In the genomic region with DNA sequence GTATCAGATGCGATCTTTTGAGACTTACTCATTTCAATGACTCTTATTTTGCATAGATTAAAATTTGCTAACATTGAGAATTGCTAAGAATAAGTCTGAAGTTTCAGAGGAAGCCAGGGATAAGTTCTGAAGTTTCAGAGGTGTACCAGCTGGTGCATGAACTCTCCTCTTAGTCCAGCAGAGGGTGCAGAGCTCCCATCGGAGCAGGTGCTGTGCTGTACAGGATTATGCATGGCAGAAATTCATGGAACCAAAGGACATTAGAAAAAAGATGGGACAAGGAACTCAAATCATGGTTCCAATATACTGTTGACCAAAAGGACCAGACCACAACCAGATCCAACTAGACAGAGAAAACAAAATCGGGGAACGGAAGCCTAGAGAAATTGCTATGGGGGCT, we compare ENCODE assay signal across 8 cellular contexts. TPM values are rescaled to one million over a fixed set of nuclear protein-coding genes. Genes with fewer than 3 reads are reported as not detected.
DNase-seq lines count a peak whose midpoint lies in the region; ATAC-seq and TF ChIP-seq lines count a peak whose summit lies in the region.

No MANE protein-coding gene starts in this region.

- no peaks in the 10 kb centered on the region for H3K27me3 ChIP-seq in WERI-Rb-1 (ENCODE audit: insufficient read depth, low read depth, severe bottlenecking)
- no peaks in the 10 kb centered on the region for H3K27me3 ChIP-seq in ascending aorta
- no peaks in the 10 kb centered on the region for H3K27me3 ChIP-seq in right atrium auricular region

- ATAC-seq in stimulated activated naive B cell treated with anti-CD40 and anti-IgM and Interleukin-4, amounts not matched to agents 10 μg/mL and 1 μg/mL and 100 μg/mL, for 72 hours (replicated peaks), result no peak
- ATAC-seq in activated T-cell treated with anti-CD3 and anti-CD28 coated beads, Interleukin-2, amount 50 U/mL, for 72 hours (replicated peaks in 1 of 2), result no peak

- H3K9me3 ChIP-seq in WERI-Rb-1 (ENCODE audit: severe bottlenecking), result no peaks in the 10 kb centered on the region
- H3K9me3 ChIP-seq in ascending aorta, result no peaks in the 10 kb centered on the region
- H3K9me3 ChIP-seq in right atrium auricular region, result no peaks in the 10 kb centered on the region

- peaks cover 6% of the 10 kb centered on the region for H3K27me3 Mint-ChIP-seq in neural crest cell (ENCODE audit: low read depth)
- H3K27me3 Mint-ChIP-seq in stimulated activated naive B cell treated with anti-CD40 and anti-IgM and Interleukin-4, amounts not matched to agents 10 μg/mL and 1 μg/mL and 100 μg/mL, for 72 hours, result no peaks in the 10 kb centered on the region
- H3K27me3 Mint-ChIP-seq in activated T-cell treated with anti-CD3 and anti-CD28 coated beads, Interleukin-2, amount 50 U/mL, for 72 hours (ENCODE audit: low read depth), result peaks cover under 1% of the 10 kb centered on the region

- H3K4me3 Mint-ChIP-seq in neural crest cell, result no peak overlapping the region
- no peak overlapping the region for H3K4me3 Mint-ChIP-seq in stimulated activated naive B cell treated with anti-CD40 and anti-IgM and Interleukin-4, amounts not matched to agents 10 μg/mL and 1 μg/mL and 100 μg/mL, for 72 hours
- no peak overlapping the region for H3K4me3 Mint-ChIP-seq in activated T-cell treated with anti-CD3 and anti-CD28 coated beads, Interleukin-2, amount 50 U/mL, for 72 hours

- H3K27ac Mint-ChIP-seq in neural crest cell (ENCODE audit: unreplicated experiment), result no peak overlapping the region
- no peak overlapping the region for H3K27ac Mint-ChIP-seq in stimulated activated naive B cell treated with anti-CD40 and anti-IgM and Interleukin-4, amounts not matched to agents 10 μg/mL and 1 μg/mL and 100 μg/mL, for 72 hours
- no peak overlapping the region for H3K27ac Mint-ChIP-seq in activated T-cell treated with anti-CD3 and anti-CD28 coated beads, Interleukin-2, amount 50 U/mL, for 72 hours

- H3K9me3 Mint-ChIP-seq in neural crest cell, result peaks cover 5% of the 10 kb centered on the region
- no peaks in the 10 kb centered on the region for H3K9me3 Mint-ChIP-seq in stimulated activated naive B cell treated with anti-CD40 and anti-IgM and Interleukin-4, amounts not matched to agents 10 μg/mL and 1 μg/mL and 100 μg/mL, for 72 hours
- no peaks in the 10 kb centered on the region for H3K9me3 Mint-ChIP-seq in activated T-cell treated with anti-CD3 and anti-CD28 coated beads, Interleukin-2, amount 50 U/mL, for 72 hours

- H3K36me3 ChIP-seq in WERI-Rb-1, result no peaks in the 10 kb centered on the region
- H3K36me3 ChIP-seq in ascending aorta, result no peaks in the 10 kb centered on the region
- no peaks in the 10 kb centered on the region for H3K36me3 ChIP-seq in right atrium auricular region

- no peaks in the 10 kb centered on the region for H3K4me1 Mint-ChIP-seq in neural crest cell
- no peaks in the 10 kb centered on the region for H3K4me1 Mint-ChIP-seq in stimulated activated naive B cell treated with anti-CD40 and anti-IgM and Interleukin-4, amounts not matched to agents 10 μg/mL and 1 μg/mL and 100 μg/mL, for 72 hours
- no peaks in the 10 kb centered on the region for H3K4me1 Mint-ChIP-seq in activated T-cell treated with anti-CD3 and anti-CD28 coated beads, Interleukin-2, amount 50 U/mL, for 72 hours (ENCODE audit: low read depth)

- no peak overlapping the region for H3K27ac ChIP-seq in WERI-Rb-1
- H3K27ac ChIP-seq in ascending aorta, result no peak overlapping the region
- no peak overlapping the region for H3K27ac ChIP-seq in right atrium auricular region

- no peak for TF ChIP-seq EP300 in Ishikawa (IDR thresholded peaks at IDR 0.05; ENCODE audit: borderline replicate concordance)

- DNase-seq in WERI-Rb-1 (peak; percentile 57), neural crest cell (ENCODE audit: low read depth, low spot score) (no peak), ascending aorta (ENCODE audit: low spot score in 2 of 2) (no peak), right atrium auricular region (ENCODE audit: low spot score) (no peak)
- DNase-seq in stimulated activated naive B cell treated with anti-CD40 and anti-IgM and Interleukin-4, amounts not matched to agents 10 μg/mL and 1 μg/mL and 100 μg/mL, for 72 hours, result no peak
- DNase-seq in activated T-cell treated with anti-CD3 and anti-CD28 coated beads, Interleukin-2, amount 50 U/mL, for 72 hours, result no peak

- intact Hi-C loops in ascending aorta (cut with DNase I), result no loop called here

- TF ChIP-seq CTCF in GM12873 (IDR thresholded peaks at IDR 0.05; ENCODE audit: insufficient read depth, low read depth, low read length, missing control alignments), result peak; percentile 43
- TF ChIP-seq CTCF in WERI-Rb-1 (IDR thresholded peaks at IDR 0.05; ENCODE audit: low read depth, low read length), result peak; percentile 76
- TF ChIP-seq CTCF in neural crest cell (conservative IDR thresholded peaks at IDR 0.05), result peak; percentile 55
- peak in 1 of 3 experiments; percentile 6 for TF ChIP-seq CTCF in ascending aorta (IDR thresholded peaks at IDR 0.05)
- TF ChIP-seq CTCF in right atrium auricular region (IDR thresholded peaks at IDR 0.05), result no peak

- H3K4me3 ChIP-seq in WERI-Rb-1 (ENCODE audit: low read depth, low read length) (no peak overlapping the region), ascending aorta (no peak overlapping the region), right atrium auricular region (no peak overlapping the region)

- H3K4me1 ChIP-seq in ascending aorta, result no peaks in the 10 kb centered on the region
- H3K4me1 ChIP-seq in right atrium auricular region, result no peaks in the 10 kb centered on the region

- peak; percentile 35 for TF ChIP-seq RAD21 in Ishikawa (IDR thresholded peaks at IDR 0.05; ENCODE audit: low read depth)

- no peaks in the 10 kb centered on the region for H3K36me3 Mint-ChIP-seq in neural crest cell (ENCODE audit: low read depth)
- no peaks in the 10 kb centered on the region for H3K36me3 Mint-ChIP-seq in stimulated activated naive B cell treated with anti-CD40 and anti-IgM and Interleukin-4, amounts not matched to agents 10 μg/mL and 1 μg/mL and 100 μg/mL, for 72 hours
- H3K36me3 Mint-ChIP-seq in activated T-cell treated with anti-CD3 and anti-CD28 coated beads, Interleukin-2, amount 50 U/mL, for 72 hours (ENCODE audit: insufficient read depth in 2 of 2), result no peaks in the 10 kb centered on the region

TF ChIP-seq in Ishikawa, 13 proteins besides CTCF, POLR2A, EP300 and RAD21:
- TF ChIP-seq, protein P1, sequence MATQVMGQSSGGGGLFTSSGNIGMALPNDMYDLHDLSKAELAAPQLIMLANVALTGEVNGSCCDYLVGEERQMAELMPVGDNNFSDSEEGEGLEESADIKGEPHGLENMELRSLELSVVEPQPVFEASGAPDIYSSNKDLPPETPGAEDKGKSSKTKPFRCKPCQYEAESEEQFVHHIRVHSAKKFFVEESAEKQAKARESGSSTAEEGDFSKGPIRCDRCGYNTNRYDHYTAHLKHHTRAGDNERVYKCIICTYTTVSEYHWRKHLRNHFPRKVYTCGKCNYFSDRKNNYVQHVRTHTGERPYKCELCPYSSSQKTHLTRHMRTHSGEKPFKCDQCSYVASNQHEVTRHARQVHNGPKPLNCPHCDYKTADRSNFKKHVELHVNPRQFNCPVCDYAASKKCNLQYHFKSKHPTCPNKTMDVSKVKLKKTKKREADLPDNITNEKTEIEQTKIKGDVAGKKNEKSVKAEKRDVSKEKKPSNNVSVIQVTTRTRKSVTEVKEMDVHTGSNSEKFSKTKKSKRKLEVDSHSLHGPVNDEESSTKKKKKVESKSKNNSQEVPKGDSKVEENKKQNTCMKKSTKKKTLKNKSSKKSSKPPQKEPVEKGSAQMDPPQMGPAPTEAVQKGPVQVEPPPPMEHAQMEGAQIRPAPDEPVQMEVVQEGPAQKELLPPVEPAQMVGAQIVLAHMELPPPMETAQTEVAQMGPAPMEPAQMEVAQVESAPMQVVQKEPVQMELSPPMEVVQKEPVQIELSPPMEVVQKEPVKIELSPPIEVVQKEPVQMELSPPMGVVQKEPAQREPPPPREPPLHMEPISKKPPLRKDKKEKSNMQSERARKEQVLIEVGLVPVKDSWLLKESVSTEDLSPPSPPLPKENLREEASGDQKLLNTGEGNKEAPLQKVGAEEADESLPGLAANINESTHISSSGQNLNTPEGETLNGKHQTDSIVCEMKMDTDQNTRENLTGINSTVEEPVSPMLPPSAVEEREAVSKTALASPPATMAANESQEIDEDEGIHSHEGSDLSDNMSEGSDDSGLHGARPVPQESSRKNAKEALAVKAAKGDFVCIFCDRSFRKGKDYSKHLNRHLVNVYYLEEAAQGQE (IDR thresholded peaks at IDR 0.05; ENCODE audit: low read depth), result no peak
- TF ChIP-seq CEBPB (IDR thresholded peaks at IDR 0.05) (no peak), TAF1 (IDR thresholded peaks at IDR 0.05; ENCODE audit: low read depth) (no peak), TEAD4 (IDR thresholded peaks at IDR 0.05) (no peak), EGR1 (IDR thresholded peaks at IDR 0.05) (no peak), ZBTB7A (IDR thresholded peaks at IDR 0.05; ENCODE audit: low read depth) (no peak), TCF12 (IDR thresholded peaks at IDR 0.05; ENCODE audit: low read depth) (no peak), NFIC (IDR thresholded peaks at IDR 0.05) (no peak), YY1 (IDR thresholded peaks at IDR 0.05; ENCODE audit: low read depth) (no peak), CREB1 (IDR thresholded peaks at IDR 0.05; ENCODE audit: low read depth) (no peak), FOXM1 (IDR thresholded peaks at IDR 0.05; ENCODE audit: borderline replicate concordance, low read depth) (no peak)
- TF ChIP-seq, protein P2, sequence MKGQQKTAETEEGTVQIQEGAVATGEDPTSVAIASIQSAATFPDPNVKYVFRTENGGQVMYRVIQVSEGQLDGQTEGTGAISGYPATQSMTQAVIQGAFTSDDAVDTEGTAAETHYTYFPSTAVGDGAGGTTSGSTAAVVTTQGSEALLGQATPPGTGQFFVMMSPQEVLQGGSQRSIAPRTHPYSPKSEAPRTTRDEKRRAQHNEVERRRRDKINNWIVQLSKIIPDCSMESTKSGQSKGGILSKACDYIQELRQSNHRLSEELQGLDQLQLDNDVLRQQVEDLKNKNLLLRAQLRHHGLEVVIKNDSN (IDR thresholded peaks at IDR 0.05), result no peak
- TF ChIP-seq, protein P3, sequence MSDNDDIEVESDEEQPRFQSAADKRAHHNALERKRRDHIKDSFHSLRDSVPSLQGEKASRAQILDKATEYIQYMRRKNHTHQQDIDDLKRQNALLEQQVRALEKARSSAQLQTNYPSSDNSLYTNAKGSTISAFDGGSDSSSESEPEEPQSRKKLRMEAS (IDR thresholded peaks at IDR 0.05), result no peak

RNA-seq across cellular contexts. Expression of a gene that starts 41.9 kb away (rescaled TPM):
- total RNA-seq in neural crest cell (0.07 TPM in 2 replicates), ascending aorta (not detected), right atrium auricular region (under 1 TPM; 0.04 to 0.15 TPM)
- under 1 TPM; 0.02 to 0.09 TPM for total RNA-seq in activated T-cell treated with anti-CD3 and anti-CD28 coated beads, Interleukin-2, amount 50 U/mL, for 72 hours

Comparison
In these comparisons a context has a peak if more than half of its experiments do, and no peak if none do; other contexts are left out.
1. CTCF ChIP-seq: peak in GM12873 (single experiment), WERI-Rb-1 (single experiment) and neural crest cell (single experiment); none in right atrium auricular region (0 of 2).